In genomic region chr2:10380048-10380926, GRCh38 we compare ENCODE assay signal across 12 cellular contexts.
DNase-seq lines count a peak whose midpoint lies in the region; ATAC-seq lines count a peak whose summit lies in the region.
"Had no signal": no experiment of that assay in that cellular context is flagged by ENCODE, and none has a peak within 500 bp of the region (broad histone marks: within the 10 kb centered on the region; RNA-seq: fewer than 3 reads in every experiment).

No MANE protein-coding gene starts in this region.

- H3K36me3 Mint-ChIP-seq in CD8-positive, alpha-beta memory T cell, result no peaks in the 10 kb centered on the region
- no peaks in the 10 kb centered on the region for H3K36me3 Mint-ChIP-seq in activated naive CD8-positive, alpha-beta T cell
- H3K36me3 Mint-ChIP-seq in naive thymus-derived CD4-positive, alpha-beta T cell, result peaks cover 0 to 2% (median 0%) of the 10 kb centered on the region in 5 donors

- no peaks in the 10 kb centered on the region for H3K27me3 ChIP-seq in CD8-positive, alpha-beta memory T cell (ENCODE audit: insufficient read depth, low read length, poor library complexity, severe bottlenecking)
- H3K27me3 ChIP-seq in Karpas-422 (ENCODE audit: low read length), result no peaks in the 10 kb centered on the region
- no peaks in the 10 kb centered on the region for H3K27me3 ChIP-seq in naive thymus-derived CD4-positive, alpha-beta T cell (ENCODE audit: control insufficient read depth in 2 of 2, insufficient read depth in 2 of 2, low read length in 2 of 2)

- peak overlapping the region; percentile 54 for H3K4me2 ChIP-seq in Karpas-422 (ENCODE audit: low read depth, low read length, poor library complexity, severe bottlenecking)

- no peak overlapping the region for H3K4me3 ChIP-seq in CD8-positive, alpha-beta memory T cell (ENCODE audit: low read length)
- H3K4me3 ChIP-seq in Karpas-422 (ENCODE audit: low read length), result peak overlapping the region; percentile 24; the same call in 1 of the 2 replicates
- peak overlapping the region; percentile 8 for H3K4me3 ChIP-seq in naive thymus-derived CD4-positive, alpha-beta T cell (ENCODE audit: low read length)

- no peaks in the 10 kb centered on the region for H3K79me2 ChIP-seq in Karpas-422 (ENCODE audit: low read length)

- ATAC-seq in naive thymus-derived CD4-positive, alpha-beta T cell, result no peak
- no peak for ATAC-seq in GM18909 (IDR thresholded peaks at IDR 0.05; ENCODE audit: poor library complexity, unreplicated experiment)

- H3K36me3 ChIP-seq in CD8-positive, alpha-beta memory T cell (ENCODE audit: insufficient read depth, low read length), result no peaks in the 10 kb centered on the region
- H3K36me3 ChIP-seq in Karpas-422 (ENCODE audit: insufficient read depth, low read length), result no peaks in the 10 kb centered on the region
- no peaks in the 10 kb centered on the region for H3K36me3 ChIP-seq in naive thymus-derived CD4-positive, alpha-beta T cell (ENCODE audit: control insufficient read depth in 2 of 3, insufficient read depth in 3 of 3, low read length in 3 of 3)

- H3K4me1 ChIP-seq in CD8-positive, alpha-beta memory T cell (ENCODE audit: insufficient read depth, low read length), result peaks cover 96% of the 10 kb centered on the region
- peaks cover 80% of the 10 kb centered on the region for H3K4me1 ChIP-seq in Karpas-422 (ENCODE audit: low read length)
- peaks cover 61 to 92% of the 10 kb centered on the region in 2 donors for H3K4me1 ChIP-seq in naive thymus-derived CD4-positive, alpha-beta T cell (ENCODE audit: control insufficient read depth in 2 of 2, insufficient read depth in 2 of 2, low read length in 2 of 2)

- H3K9me2 ChIP-seq in Karpas-422 (replicated peaks; ENCODE audit: insufficient read depth, low read length), result no peaks in the 10 kb centered on the region

- CTCF ChIA-PET in CD8-positive, alpha-beta memory T cell (lab: Charles Lee), result interaction anchor here (1.7 to 2.0 kb wide), 2 partner anchors 29 to 55 kb away, joined by 5 to 11 read pairs; no protein-coding TSS in a partner anchor
- CTCF ChIA-PET in naive thymus-derived CD4-positive, alpha-beta T cell (lab: Charles Lee), result interaction anchor here (0.6 to 3.9 kb wide), 5 partner anchors 19 to 77 kb away, joined by 3 to 32 read pairs (median 4); partner anchors contain the start of gene HPCAL1

- DNase-seq in CD8-positive, alpha-beta memory T cell, result peak in 1 of 5 donors; percentile 22
- DNase-seq in Karpas-422, result peak; percentile 53
- peak in 1 of 9 donors; percentile 21 for DNase-seq in naive thymus-derived CD4-positive, alpha-beta T cell
- no peak for DNase-seq in stimulated activated CD4-positive, alpha-beta T cell treated with anti-CD3 and anti-CD28 coated beads, Interleukin-2, amount 100 ng/mL, for 48 hours
- no peak for DNase-seq in NCI-H526 (lab: John Stamatoyannopoulos, UW)
- DNase-seq: activated CD4-positive, CD25-positive, alpha-beta regulatory T cell; DMS153; hippocampal formation; midbrain; NCI-H146 had no signal

- H2AFZ ChIP-seq in Karpas-422 (ENCODE audit: low read length), result no peak overlapping the region

- H3K4me1 Mint-ChIP-seq in CD8-positive, alpha-beta memory T cell, result peaks cover 84 to 99% (median 89%) of the 10 kb centered on the region in 3 donors
- H3K4me1 Mint-ChIP-seq in activated naive CD8-positive, alpha-beta T cell (ENCODE audit: low read depth), result peaks cover 92% of the 10 kb centered on the region
- peaks cover 71 to 96% (median 91%) of the 10 kb centered on the region in 7 donors for H3K4me1 Mint-ChIP-seq in naive thymus-derived CD4-positive, alpha-beta T cell

- H3K4me3 Mint-ChIP-seq in CD8-positive, alpha-beta memory T cell, result peak overlapping the region; percentile 7 to 81 (median 59)
- H3K4me3 Mint-ChIP-seq in activated naive CD8-positive, alpha-beta T cell, result peak overlapping the region; percentile 68
- peak overlapping the region in 9 of 10 donors; percentile 16 to 84 (median 78) for H3K4me3 Mint-ChIP-seq in naive thymus-derived CD4-positive, alpha-beta T cell

- peak overlapping the region; percentile 51 for H3K9ac ChIP-seq in Karpas-422 (ENCODE audit: low read length)

- 0 out of 2 replicates have a peak, but pooled peaks cover 3% of the 10 kb centered on the region for H4K20me1 ChIP-seq in Karpas-422 (ENCODE audit: insufficient read depth, low read depth, low read length)

- no peaks in the 10 kb centered on the region for H3K9me3 Mint-ChIP-seq in CD8-positive, alpha-beta memory T cell
- H3K9me3 Mint-ChIP-seq in activated naive CD8-positive, alpha-beta T cell (ENCODE audit: low read depth), result no peaks in the 10 kb centered on the region
- no peaks in the 10 kb centered on the region for H3K9me3 Mint-ChIP-seq in naive thymus-derived CD4-positive, alpha-beta T cell

- no peaks in the 10 kb centered on the region for H3K9me3 ChIP-seq in CD8-positive, alpha-beta memory T cell (ENCODE audit: low read length)
- H3K9me3 ChIP-seq in Karpas-422 (ENCODE audit: low read length), result no peaks in the 10 kb centered on the region
- H3K9me3 ChIP-seq in naive thymus-derived CD4-positive, alpha-beta T cell (ENCODE audit: control insufficient read depth in 2 of 3, low read length in 3 of 3), result no peaks in the 10 kb centered on the region

- POLR2A ChIA-PET in CD8-positive, alpha-beta memory T cell (lab: Charles Lee), result interaction anchor here (0.7 to 0.8 kb wide), 2 partner anchors 64 to 76 kb away, joined by 3 to 4 read pairs; no protein-coding TSS in a partner anchor
- POLR2A ChIA-PET in naive thymus-derived CD4-positive, alpha-beta T cell (lab: Charles Lee), result interaction anchor here (0.6 to 5.3 kb wide), 9 partner anchors 18 to 86 kb away, joined by 3 to 50 read pairs (median 3); partner anchors contain the start of gene HPCAL1

- intact Hi-C loops in naive thymus-derived CD4-positive, alpha-beta T cell (cut with micrococcal nuclease), result no loop called here

- H3K27ac ChIP-seq in CD8-positive, alpha-beta memory T cell (ENCODE audit: low read depth, low read length), result no peak overlapping the region
- H3K27ac ChIP-seq in Karpas-422 (ENCODE audit: low read length), result peak overlapping the region; percentile 84
- H3K27ac ChIP-seq in naive thymus-derived CD4-positive, alpha-beta T cell (ENCODE audit: low read depth, low read length), result peak overlapping the region; percentile 43

- peak overlapping the region; percentile 80 to 98 (median 90) for H3K27ac Mint-ChIP-seq in CD8-positive, alpha-beta memory T cell
- peak overlapping the region; percentile 83 for H3K27ac Mint-ChIP-seq in activated naive CD8-positive, alpha-beta T cell
- peak overlapping the region in 8 of 9 donors; percentile 41 to 96 (median 91) for H3K27ac Mint-ChIP-seq in naive thymus-derived CD4-positive, alpha-beta T cell

- no peaks in the 10 kb centered on the region for H3K27me3 Mint-ChIP-seq in CD8-positive, alpha-beta memory T cell
- no peaks in the 10 kb centered on the region for H3K27me3 Mint-ChIP-seq in activated naive CD8-positive, alpha-beta T cell
- H3K27me3 Mint-ChIP-seq in naive thymus-derived CD4-positive, alpha-beta T cell, result no peaks in the 10 kb centered on the region
